ENCODE assay signal across 8 cellular contexts in the genomic region with DNA sequence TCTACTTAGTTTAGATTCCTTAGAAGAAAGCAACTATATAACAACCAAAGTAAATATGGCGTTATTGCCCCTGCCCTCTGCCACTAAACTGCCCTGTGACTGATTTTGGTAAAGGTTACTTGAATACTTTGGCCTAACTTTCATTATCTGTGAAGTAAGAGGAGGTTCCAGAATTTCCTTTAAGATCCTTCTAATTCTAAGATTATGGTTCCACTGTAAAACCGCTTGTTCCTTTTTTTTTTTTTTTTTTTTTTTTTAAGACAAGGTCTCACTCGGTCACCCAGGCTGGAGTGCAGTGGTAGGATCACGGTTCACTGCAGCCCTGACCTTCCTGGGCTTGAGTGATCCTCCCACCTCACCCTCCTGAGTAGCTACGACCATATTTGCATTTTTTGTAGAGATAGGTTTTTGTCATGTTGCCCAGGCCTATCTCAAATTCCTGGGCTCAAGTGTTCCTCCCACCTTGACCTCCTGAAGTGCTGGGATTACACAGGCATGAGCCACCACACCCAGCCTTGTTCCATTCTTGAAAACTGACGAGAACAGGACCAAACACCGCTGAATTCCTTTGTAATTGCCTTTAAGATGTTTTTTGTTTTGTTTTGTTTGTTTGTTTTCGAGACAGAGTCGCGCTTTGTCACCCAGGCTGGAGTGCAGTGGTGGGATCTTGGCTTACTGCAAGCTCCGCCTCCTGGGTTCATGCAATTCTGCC. TPM values are rescaled to one million over a fixed set of nuclear protein-coding genes. Genes with fewer than 3 reads are reported as not detected.
DNase-seq lines count a peak whose midpoint lies in the region; ATAC-seq and TF ChIP-seq lines count a peak whose summit lies in the region.

No MANE protein-coding gene starts in this region.

- peaks cover 49% of the 10 kb centered on the region for H3K36me3 Mint-ChIP-seq in activated CD8-positive, alpha-beta T cell treated with anti-CD3 and anti-CD28 coated beads for 36 hours (ENCODE audit: low read depth)
- H3K36me3 Mint-ChIP-seq in naive thymus-derived CD8-positive, alpha-beta T cell: peaks cover 0 to 62% (median 13%) of the 10 kb centered on the region in 3 donors

- CTCF ChIA-PET in activated CD8-positive, alpha-beta T cell treated with anti-CD3 and anti-CD28 coated beads for 36 hours (lab: Charles Lee): interaction anchor here (1.2 to 1.5 kb wide), 2 partner anchors 18 to 77 kb away, joined by 4 to 8 read pairs; no protein-coding TSS in a partner anchor

- DNase-seq in NCI-H2029 (lab: John Stamatoyannopoulos, UW): peak; percentile 45
- DNase-seq in NCI-H2029 treated with DMSO at 0.1 percent for 48 hours (lab: John Stamatoyannopoulos, UW): no peak
- no peak for DNase-seq in activated CD8-positive, alpha-beta T cell treated with anti-CD3 and anti-CD28 coated beads for 36 hours
- no peak for DNase-seq in naive thymus-derived CD8-positive, alpha-beta T cell
- DNase-seq in NCI-H510A treated with DMSO at 0.1 percent for 48 hours (lab: John Stamatoyannopoulos, UW): no peak
- no peak for DNase-seq in NCI-H748 (lab: John Stamatoyannopoulos, UW; ENCODE audit: unreplicated experiment)
- no peak for DNase-seq in AML-193 (lab: John Stamatoyannopoulos, UW)

- POLR2A ChIA-PET in activated CD8-positive, alpha-beta T cell treated with anti-CD3 and anti-CD28 coated beads for 36 hours (lab: Charles Lee): interaction anchor here (1.4 to 1.9 kb wide), 2 partner anchors 9 to 34 kb away, joined by 3 to 5 read pairs; no protein-coding TSS in a partner anchor
- POLR2A ChIA-PET in naive thymus-derived CD8-positive, alpha-beta T cell (lab: Charles Lee): interaction anchor here (0.6 kb wide), 1 partner anchor 67 kb away, joined by 3 read pairs; no protein-coding TSS in a partner anchor

- peak; percentile 68 for ATAC-seq in HG03066 (IDR thresholded peaks at IDR 0.05; ENCODE audit: low read depth, unreplicated experiment)
- ATAC-seq in activated CD8-positive, alpha-beta T cell treated with anti-CD3 and anti-CD28 coated beads for 36 hours: no peak
- no peak for ATAC-seq in naive thymus-derived CD8-positive, alpha-beta T cell

- H3K27me3 Mint-ChIP-seq in activated CD8-positive, alpha-beta T cell treated with anti-CD3 and anti-CD28 coated beads for 36 hours: no peaks in the 10 kb centered on the region
- no peaks in the 10 kb centered on the region for H3K27me3 Mint-ChIP-seq in naive thymus-derived CD8-positive, alpha-beta T cell

- no peak for TF ChIP-seq CTCF in activated CD8-positive, alpha-beta T cell treated with anti-CD3 and anti-CD28 coated beads for 36 hours (IDR thresholded peaks at IDR 0.05)

- no peaks in the 10 kb centered on the region for H3K9me3 Mint-ChIP-seq in activated CD8-positive, alpha-beta T cell treated with anti-CD3 and anti-CD28 coated beads for 36 hours
- H3K9me3 Mint-ChIP-seq in naive thymus-derived CD8-positive, alpha-beta T cell: no peaks in the 10 kb centered on the region

- H3K4me3 Mint-ChIP-seq in activated CD8-positive, alpha-beta T cell treated with anti-CD3 and anti-CD28 coated beads for 36 hours: no peak overlapping the region
- peak overlapping the region in 9 of 10 donors; percentile 6 to 73 (median 57) for H3K4me3 Mint-ChIP-seq in naive thymus-derived CD8-positive, alpha-beta T cell

- H3K27ac Mint-ChIP-seq in activated CD8-positive, alpha-beta T cell treated with anti-CD3 and anti-CD28 coated beads for 36 hours: peak overlapping the region; percentile 70
- peak overlapping the region; percentile 34 to 81 (median 56) for H3K27ac Mint-ChIP-seq in naive thymus-derived CD8-positive, alpha-beta T cell

- peaks cover 47% of the 10 kb centered on the region for H3K4me1 Mint-ChIP-seq in activated CD8-positive, alpha-beta T cell treated with anti-CD3 and anti-CD28 coated beads for 36 hours (ENCODE audit: low read depth)
- H3K4me1 Mint-ChIP-seq in naive thymus-derived CD8-positive, alpha-beta T cell: peaks cover 25 to 63% (median 57%) of the 10 kb centered on the region in 4 donors

- intact Hi-C loops in activated CD8-positive, alpha-beta T cell treated with anti-CD3 and anti-CD28 coated beads for 36 hours (cut with micrococcal nuclease): loop anchor here (10.0 kb wide), 2 partner anchors 66 to 506 kb away; no protein-coding TSS in a partner anchor

RNA-seq across cellular contexts. Expression of a gene that starts 7.0 kb away (rescaled TPM):
- total RNA-seq in activated CD8-positive, alpha-beta T cell treated with anti-CD3 and anti-CD28 coated beads for 36 hours: 100 to 1,000 TPM; 105 to 106 TPM
- total RNA-seq in naive thymus-derived CD8-positive, alpha-beta T cell: 100 to 1,000 TPM in 1 of 2 experiments, 10 to 100 TPM in 1; 99.8 to 101 TPM
- polyA plus RNA-seq in naive thymus-derived CD8-positive, alpha-beta T cell: 10 to 100 TPM; 31.1 to 46.7 (median 32.4) TPM
